ENCODE assay signal across 16 cellular contexts in the genomic region with DNA sequence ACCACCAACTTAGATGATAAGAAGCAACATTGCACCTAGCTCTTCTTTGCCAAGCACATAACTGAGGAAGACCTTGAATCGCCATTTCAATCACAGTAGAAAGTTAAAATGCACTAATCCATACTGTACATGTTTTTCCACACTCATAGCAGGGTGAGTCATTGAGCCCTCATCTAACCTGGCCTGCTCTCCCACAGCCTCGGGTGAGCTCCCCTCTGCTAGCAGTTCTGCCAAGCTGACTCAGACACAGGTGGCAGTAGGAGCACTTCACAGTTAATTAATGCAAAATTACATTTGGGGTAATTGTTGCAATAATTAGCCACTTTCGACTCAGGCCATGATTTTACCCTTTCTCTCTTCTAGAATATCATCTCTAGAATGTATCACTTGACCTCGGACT.
A peak's percentile ranks its signal among the peaks of the same experiment; 100 is the strongest.
DNase-seq lines count a peak whose midpoint lies in the region; ATAC-seq and TF ChIP-seq lines count a peak whose summit lies in the region.
"Had no signal": no experiment of that assay in that cellular context is flagged by ENCODE, and none has a peak within 500 bp of the region (broad histone marks: within the 10 kb centered on the region; RNA-seq: fewer than 3 reads in every experiment).

No MANE protein-coding gene starts in this region.

- POLR2A ChIA-PET in MCF 10A (lab: Yijun Ruan, JAX) = interaction anchor here (0.7 kb wide), 1 partner anchor 679 kb away, joined by 3 read pairs; no protein-coding TSS in a partner anchor
- POLR2A ChIA-PET in PC-3 (lab: Charles Lee; ENCODE audit: unreplicated experiment) = no interaction called here

- no peaks in the 10 kb centered on the region for H3K27me3 ChIP-seq in breast epithelium
- no peaks in the 10 kb centered on the region for H3K27me3 ChIP-seq in PC-3 (ENCODE audit: low read length)
- no peaks in the 10 kb centered on the region for H3K27me3 ChIP-seq in osteoblast (ENCODE audit: insufficient read depth, low read length)
- H3K27me3 ChIP-seq: SJCRH30 had no signal

- no peaks in the 10 kb centered on the region for H3K9me3 ChIP-seq in breast epithelium
- H3K9me3 ChIP-seq in PC-3 (ENCODE audit: low read length) = no peaks in the 10 kb centered on the region
- H3K9me3 ChIP-seq in osteoblast (ENCODE audit: low read depth, low read length) = no peaks in the 10 kb centered on the region
- H3K9me3 ChIP-seq: A549, SJCRH30 had no signal

- H3K4me1 Mint-ChIP-seq in MCF 10A (ENCODE audit: insufficient read depth, unreplicated experiment) = peaks cover 10% of the 10 kb centered on the region
- H3K4me1 Mint-ChIP-seq: CD8-positive, alpha-beta memory T cell; naive thymus-derived CD8-positive, alpha-beta T cell had no signal

- H3K9ac ChIP-seq in PC-3 (ENCODE audit: low read length) = no peak overlapping the region

- H3K4me1 ChIP-seq in breast epithelium = no peaks in the 10 kb centered on the region
- no peaks in the 10 kb centered on the region for H3K4me1 ChIP-seq in PC-3 (ENCODE audit: insufficient read depth, low read length)
- no peaks in the 10 kb centered on the region for H3K4me1 ChIP-seq in osteoblast (ENCODE audit: insufficient read depth, low read length)
- H3K4me1 ChIP-seq: A549, SJCRH30 had no signal

- no peak overlapping the region for H3K4me3 Mint-ChIP-seq in MCF 10A (ENCODE audit: unreplicated experiment)
- H3K4me3 Mint-ChIP-seq: CD8-positive, alpha-beta memory T cell; naive thymus-derived CD8-positive, alpha-beta T cell had no signal

- intact Hi-C loops in MCF 10A (cut with micrococcal nuclease) = no loop called here
- intact Hi-C loops in breast epithelium (cut with DNase I; ENCODE audit: low total_unique reads) = no loop called here
- intact Hi-C loops in PC-3 (cut with micrococcal nuclease) = no loop called here

- H3K9me2 ChIP-seq in PC-3 (replicated peaks; ENCODE audit: low read length) = no peaks in the 10 kb centered on the region

- TF ChIP-seq CTCF in MCF 10A (IDR thresholded peaks at IDR 0.05; ENCODE audit: unreplicated experiment) (no peak), breast epithelium (IDR thresholded peaks at IDR 0.05) (no peak), PC-3 (conservative IDR thresholded peaks at IDR 0.05; ENCODE audit: low read depth, low read length) (no peak), epithelial cell of proximal tubule (conservative IDR thresholded peaks at IDR 0.05; ENCODE audit: low read depth, low read length) (no peak), osteoblast (IDR thresholded peaks at IDR 0.05; ENCODE audit: extremely low read depth, low read depth, low read length) (no peak)

- no peaks in the 10 kb centered on the region for H3K27me3 Mint-ChIP-seq in MCF 10A (ENCODE audit: insufficient read depth, unreplicated experiment)
- H3K27me3 Mint-ChIP-seq: CD8-positive, alpha-beta memory T cell; naive thymus-derived CD8-positive, alpha-beta T cell had no signal

- peak; percentile 73 for DNase-seq in MCF 10A (ENCODE audit: unreplicated experiment)
- DNase-seq in breast epithelium (ENCODE audit: low spot score in 2 of 2) = no peak
- DNase-seq in PC-3 = peak; percentile 28
- peak; percentile 22 for DNase-seq in epithelial cell of proximal tubule (ENCODE audit: low read depth)
- DNase-seq in osteoblast (ENCODE audit: insufficient read length, low spot score, missing footprints) = no peak
- no peak for DNase-seq in central memory CD4-positive, alpha-beta T cell
- DNase-seq in activated T-cell treated with anti-CD3 and anti-CD28 coated beads for 4 hours = no peak
- no peak for DNase-seq in NCI-H2081 treated with DMSO at 0.1 percent for 48 hours (lab: John Stamatoyannopoulos, UW)
- DNase-seq: activated CD4-positive, alpha-beta T cell treated with anti-CD3 and anti-CD28 coated beads, Interleukin-2, amount 50 U/mL, for 4 hours; amygdala; CD8-positive, alpha-beta memory T cell; naive thymus-derived CD8-positive, alpha-beta T cell; NCI-H2029 treated with DMSO at 0.1 percent for 48 hours; NK-92 treated with Interleukin-12 subunit alpha and Interleukin-12 subunit beta, amount 100 ng/mL, for 24 hours; SJCRH30 had no signal

- H3K36me3 ChIP-seq in breast epithelium (no peaks in the 10 kb centered on the region), PC-3 (ENCODE audit: low read depth, low read length) (no peaks in the 10 kb centered on the region), osteoblast (ENCODE audit: insufficient read depth, low read length) (no peaks in the 10 kb centered on the region)
- H3K36me3 ChIP-seq: SJCRH30 had no signal

- H3K36me3 Mint-ChIP-seq in MCF 10A (ENCODE audit: insufficient read depth, unreplicated experiment) = no peaks in the 10 kb centered on the region
- H3K36me3 Mint-ChIP-seq: CD8-positive, alpha-beta memory T cell; naive thymus-derived CD8-positive, alpha-beta T cell had no signal

- H4K20me1 ChIP-seq in PC-3 (ENCODE audit: low read length) (no peaks in the 10 kb centered on the region), osteoblast (ENCODE audit: insufficient read depth, low read length) (no peaks in the 10 kb centered on the region)

- H3K4me2 ChIP-seq in PC-3 (ENCODE audit: low read length) (no peak overlapping the region), osteoblast (ENCODE audit: insufficient read depth, low read length) (no peak overlapping the region)
- H3K4me2 ChIP-seq: A549 had no signal

- peak; percentile 93 for ATAC-seq in PC-3
- ATAC-seq: A549; naive thymus-derived CD8-positive, alpha-beta T cell had no signal

- peak overlapping the region; percentile 37 for H3K27ac Mint-ChIP-seq in MCF 10A (ENCODE audit: low read depth, unreplicated experiment)
- H3K27ac Mint-ChIP-seq: CD8-positive, alpha-beta memory T cell; naive thymus-derived CD8-positive, alpha-beta T cell had no signal

- H3K79me2 ChIP-seq in PC-3 (ENCODE audit: low read length) = no peaks in the 10 kb centered on the region
- no peaks in the 10 kb centered on the region for H3K79me2 ChIP-seq in osteoblast (ENCODE audit: insufficient read depth, low read length)

- CTCF ChIA-PET in MCF 10A (lab: Yijun Ruan, JAX) = interaction anchor here (0.6 to 1.0 kb wide), 3 partner anchors 10 to 207 kb away, joined by 3 read pairs; no protein-coding TSS in a partner anchor
- CTCF ChIA-PET in PC-3 (lab: Charles Lee) = no interaction called here

- BruUV-seq in MCF 10A (replicated peaks; lab: Mats Ljungman, UMichigan) = no TSS peak
- no TSS peak for BruUV-seq in PC-3 (replicated peaks; lab: Mats Ljungman, UMichigan)

- no peaks in the 10 kb centered on the region for H3F3A ChIP-seq in PC-3 (ENCODE audit: low read length, unreplicated experiment)

- H3K9me3 Mint-ChIP-seq in MCF 10A (ENCODE audit: unreplicated experiment) = no peaks in the 10 kb centered on the region

- TF ChIP-seq POLR2A in breast epithelium (IDR thresholded peaks at IDR 0.05) = no peak

- H3K4me3 ChIP-seq in breast epithelium = no peak overlapping the region
- H3K4me3 ChIP-seq in PC-3 (ENCODE audit: low read length) = no peak overlapping the region
- H3K4me3 ChIP-seq in epithelial cell of proximal tubule (ENCODE audit: low read depth, low read length) = no peak overlapping the region
- no peak overlapping the region for H3K4me3 ChIP-seq in osteoblast (ENCODE audit: insufficient read depth, low read length)
- H3K4me3 ChIP-seq: A549, SJCRH30 had no signal

- no peak overlapping the region for H3K27ac ChIP-seq in breast epithelium
- no peak overlapping the region for H3K27ac ChIP-seq in PC-3 (ENCODE audit: low read length)
- no peak overlapping the region for H3K27ac ChIP-seq in osteoblast (ENCODE audit: low read depth, low read length)
- H3K27ac ChIP-seq: A549, SJCRH30 had no signal

- H2AFZ ChIP-seq in PC-3 (ENCODE audit: low read length) = no peak overlapping the region
- H2AFZ ChIP-seq in osteoblast (ENCODE audit: low read length) = no peak overlapping the region

Comparison
In these comparisons a context has a peak if more than half of its experiments do, and no peak if none do; other contexts are left out.
1. DNase-seq: peak in MCF 10A (single experiment), PC-3 (single experiment) and epithelial cell of proximal tubule (single experiment); none in breast epithelium (0 of 2), osteoblast (single experiment), central memory CD4-positive, alpha-beta T cell (single experiment), activated T-cell treated with anti-CD3 and anti-CD28 coated beads for 4 hours (single experiment) and NCI-H2081 treated with DMSO at 0.1 percent for 48 hours (single experiment).